ENCODE assay signal across 17 cellular contexts in the genomic region with DNA sequence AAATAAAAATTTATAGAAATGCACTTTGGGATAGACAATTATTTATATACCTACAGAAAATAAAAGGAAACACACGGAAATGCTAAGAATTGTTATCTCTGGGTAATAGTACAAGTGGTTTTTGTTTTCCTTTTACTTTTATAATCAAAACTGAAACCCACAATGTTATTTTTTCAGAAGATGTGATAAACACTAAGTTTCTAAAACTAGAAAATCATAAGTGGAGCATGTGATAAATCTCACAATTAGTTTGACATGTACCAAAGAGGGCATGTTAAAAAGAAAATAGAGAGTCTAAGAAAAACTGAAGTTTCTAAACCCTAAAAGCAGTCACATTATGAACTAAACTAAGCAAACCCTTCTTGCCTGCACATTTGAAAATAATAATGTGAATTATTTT.
DNase-seq lines count a peak whose midpoint lies in the region; ATAC-seq, FAIRE-seq and TF ChIP-seq lines count a peak whose summit lies in the region.
"Had no signal": no experiment of that assay in that cellular context is flagged by ENCODE, and none has a peak within 500 bp of the region (broad histone marks: within the 10 kb centered on the region; RNA-seq: fewer than 3 reads in every experiment).

No MANE protein-coding gene starts in this region.

- DNase-seq in fibroblast of villous mesenchyme (ENCODE audit: low read depth) (peak; percentile 12), esophagus squamous epithelium (lab: John Stamatoyannopoulos, UW) (no peak), pancreas (no peak)
- DNase-seq in stimulated activated CD4-positive, alpha-beta T cell treated with anti-CD3 and anti-CD28 coated beads, Interleukin-4, amount 100 ng/mL, for 1 hour, result no peak
- DNase-seq: activated naive CD4-positive, alpha-beta T cell treated with Interleukin-2 at 50 U/mL for 16 hours; BE2C; GOT3; NCI-H510A treated with DMSO at 0.1 percent for 48 hours; posterior cingulate gyrus; stimulated activated naive CD8-positive, alpha-beta T cell treated with anti-CD3 and anti-CD28 coated beads, Interleukin-15, amount 100 ng/mL, for 72 hours; uterus had no signal

- H3K36me3 ChIP-seq in esophagus squamous epithelium (peaks cover 0 to 34% (median 0%) of the 10 kb centered on the region in 3 donors), pancreas (no peaks in the 10 kb centered on the region)
- H3K36me3 ChIP-seq: uterus had no signal

- H3K9me3 ChIP-seq in esophagus squamous epithelium (no peaks in the 10 kb centered on the region), pancreas (no peaks in the 10 kb centered on the region)
- H3K9me3 ChIP-seq: BE2C, uterus had no signal

- intact Hi-C loops in esophagus squamous epithelium (cut with DNase I), result no loop called here
- intact Hi-C loops in pancreas (cut with DNase I), result no loop called here

- ATAC-seq in GM18520 (IDR thresholded peaks at IDR 0.05; ENCODE audit: unreplicated experiment), result peak; percentile 54
- ATAC-seq in GM21381 (IDR thresholded peaks at IDR 0.05; ENCODE audit: unreplicated experiment), result peak; percentile 64
- ATAC-seq in HG03135 (IDR thresholded peaks at IDR 0.05; ENCODE audit: unreplicated experiment), result peak; percentile 54
- ATAC-seq in pancreas, result no peak
- ATAC-seq: Panc1; stimulated activated naive CD8-positive, alpha-beta T cell treated with anti-CD3 and anti-CD28 coated beads, Interleukin-15, amount 100 ng/mL, for 72 hours had no signal

- H3K27ac ChIP-seq in esophagus squamous epithelium (no peak overlapping the region), pancreas (no peak overlapping the region)
- H3K27ac ChIP-seq: hepatocyte, uterus, VCaP had no signal

- TF ChIP-seq POLR2A in esophagus squamous epithelium (IDR thresholded peaks at IDR 0.05), result no peak

- WGBS in esophagus squamous epithelium, 2 donors, result 76 to 78% methylated on average over 1 of the region's 1 CpG
- WGBS in pancreas, 2 donors, result 69 to 79% methylated on average over 1 of the region's 1 CpG

- FAIRE-seq in pancreas (lab: Jason Lieb, UNC), result no peak

- no peaks in the 10 kb centered on the region for H3K27me3 ChIP-seq in esophagus squamous epithelium
- H3K27me3 ChIP-seq in pancreas, result no peaks in the 10 kb centered on the region
- H3K27me3 ChIP-seq: BE2C, hepatocyte, uterus had no signal

- TF ChIP-seq CTCF in fibroblast of villous mesenchyme (IDR thresholded peaks at IDR 0.05; ENCODE audit: insufficient read depth, low read depth, low read length), result no peak
- TF ChIP-seq CTCF in esophagus squamous epithelium (IDR thresholded peaks at IDR 0.05), result no peak
- TF ChIP-seq CTCF in pancreas (IDR thresholded peaks at IDR 0.05), result no peak

- H3K4me1 ChIP-seq in esophagus squamous epithelium (peaks cover 0 to 15% (median 0%) of the 10 kb centered on the region in 3 donors), pancreas (no peaks in the 10 kb centered on the region)
- H3K4me1 ChIP-seq: BE2C, uterus had no signal

- H3K4me3 ChIP-seq in fibroblast of villous mesenchyme (ENCODE audit: low read depth, low read length) (no peak overlapping the region), esophagus squamous epithelium (no peak overlapping the region), pancreas (no peak overlapping the region)
- H3K4me3 ChIP-seq: hepatocyte, uterus had no signal

Comparison
In these comparisons a context has a peak if more than half of its experiments do, and no peak if none do; other contexts are left out.
1. ATAC-seq: peak in GM18520 (single experiment), GM21381 (single experiment) and HG03135 (single experiment); none in pancreas (0 of 4).